25 cellular contexts compared by ENCODE assay signal in genomic region chr11:23405350-23405937, GRCh38.
"Had no signal": no experiment of that assay in that cellular context is flagged by ENCODE, and none has a peak within 500 bp of the region (broad histone marks: within the 10 kb centered on the region; RNA-seq: fewer than 3 reads in every experiment).

No MANE protein-coding gene starts in this region.

- H3K36me3 ChIP-seq: pancreas, prostate gland, thyroid gland had no signal

- ATAC-seq: activated CD8-positive, alpha-beta memory T cell treated with anti-CD3 and anti-CD28 coated beads, Interleukin-2, amount 10 ng/mL, durations not matched to agents 7 days and 5 days; activated CD8-positive, alpha-beta T cell treated with anti-CD3 and anti-CD28 coated beads, Interleukin-2, amount 10 ng/mL, durations not matched to agents 7 days and 5 days; activated naive CD8-positive, alpha-beta T cell treated with anti-CD3 and anti-CD28 coated beads, Interleukin-2, amount 50 U/mL, for 24 hours; esophagus mucosa; pancreas; T-helper 17 cell had no signal

- H3K4me1 Mint-ChIP-seq: activated CD8-positive, alpha-beta memory T cell treated with anti-CD3 and anti-CD28 coated beads, Interleukin-2, amount 10 ng/mL, durations not matched to agents 7 days and 5 days; activated naive CD4-positive, alpha-beta T cell treated with anti-CD3 and anti-CD28 coated beads, Interleukin-2, amount 50 U/mL, for 24 hours; activated naive CD8-positive, alpha-beta T cell treated with anti-CD3 and anti-CD28 coated beads, Interleukin-2, amount 50 U/mL, for 24 hours; endodermal cell; nephron progenitor cell; T-helper 17 cell; WTC11 had no signal

- H3K9me3 ChIP-seq: pancreas, prostate gland, SK-N-SH, thyroid gland had no signal

- DNase-seq: activated CD4-positive, alpha-beta T cell treated with anti-CD3 and anti-CD28 coated beads for 1 hour; activated CD8-positive, alpha-beta T cell treated with anti-CD3 and anti-CD28 coated beads, Interleukin-2, amount 10 ng/mL, durations not matched to agents 7 days and 5 days; activated naive CD8-positive, alpha-beta T cell treated with anti-CD3 and anti-CD28 coated beads, Interleukin-2, amount 50 U/mL, for 24 hours; activated T-cell treated with anti-CD3 and anti-CD28 coated beads, Interleukin-2, amount 50 U/mL, for 48 hours; cerebellar nuclear complex; foreskin fibroblast; head of caudate nucleus; hippocampal formation; nephron progenitor cell; retina; SK-N-SH; substantia nigra; SW 1271; T-helper 17 cell; T1000; thyroid gland had no signal

- H3K4me1 ChIP-seq: pancreas, prostate gland, thyroid gland had no signal

- H3K27ac ChIP-seq: pancreas, prostate gland, thyroid gland had no signal

- H3K4me3 ChIP-seq: pancreas, prostate gland, thyroid gland had no signal

- H3K27me3 Mint-ChIP-seq: activated CD8-positive, alpha-beta memory T cell treated with anti-CD3 and anti-CD28 coated beads, Interleukin-2, amount 10 ng/mL, durations not matched to agents 7 days and 5 days; activated naive CD4-positive, alpha-beta T cell treated with anti-CD3 and anti-CD28 coated beads, Interleukin-2, amount 50 U/mL, for 24 hours; activated naive CD8-positive, alpha-beta T cell treated with anti-CD3 and anti-CD28 coated beads, Interleukin-2, amount 50 U/mL, for 24 hours; stimulated activated naive CD8-positive, alpha-beta T cell treated with anti-CD3 and anti-CD28 coated beads, Interleukin-15, Interleukin-2, amounts not matched to agents 100 ng/mL and 50 ng/mL, for 24 hours; T-helper 17 cell had no signal

- H3K4me3 Mint-ChIP-seq: activated CD8-positive, alpha-beta memory T cell treated with anti-CD3 and anti-CD28 coated beads, Interleukin-2, amount 10 ng/mL, durations not matched to agents 7 days and 5 days; activated CD8-positive, alpha-beta T cell treated with anti-CD3 and anti-CD28 coated beads, Interleukin-2, amount 10 ng/mL, durations not matched to agents 7 days and 5 days; activated naive CD4-positive, alpha-beta T cell treated with anti-CD3 and anti-CD28 coated beads, Interleukin-2, amount 50 U/mL, for 24 hours; activated naive CD8-positive, alpha-beta T cell treated with anti-CD3 and anti-CD28 coated beads, Interleukin-2, amount 50 U/mL, for 24 hours; endodermal cell; nephron progenitor cell; stimulated activated naive CD8-positive, alpha-beta T cell treated with anti-CD3 and anti-CD28 coated beads, Interleukin-15, Interleukin-2, amounts not matched to agents 100 ng/mL and 50 ng/mL, for 24 hours; T-helper 17 cell; WTC11 had no signal

- H3K27ac Mint-ChIP-seq: activated CD8-positive, alpha-beta memory T cell treated with anti-CD3 and anti-CD28 coated beads, Interleukin-2, amount 10 ng/mL, durations not matched to agents 7 days and 5 days; activated CD8-positive, alpha-beta T cell treated with anti-CD3 and anti-CD28 coated beads, Interleukin-2, amount 10 ng/mL, durations not matched to agents 7 days and 5 days; activated naive CD4-positive, alpha-beta T cell treated with anti-CD3 and anti-CD28 coated beads, Interleukin-2, amount 50 U/mL, for 24 hours; activated naive CD8-positive, alpha-beta T cell treated with anti-CD3 and anti-CD28 coated beads, Interleukin-2, amount 50 U/mL, for 24 hours; activated T-helper 2 cell treated with anti-CD3 and anti-CD28 coated beads, Interferon-gamma antibody, Interleukin-2, Interleukin-4, amounts not matched to agents 10 μg/mL and 5 μg/mL and 100 μg/mL, durations not matched to agents 14 hours and 24 hours and 36 hours; endodermal cell; nephron progenitor cell; stimulated activated naive CD8-positive, alpha-beta T cell treated with anti-CD3 and anti-CD28 coated beads, Interleukin-15, Interleukin-2, amounts not matched to agents 100 ng/mL and 50 ng/mL, for 24 hours; T-helper 17 cell; WTC11 had no signal

- H3K36me3 Mint-ChIP-seq: activated CD8-positive, alpha-beta memory T cell treated with anti-CD3 and anti-CD28 coated beads, Interleukin-2, amount 10 ng/mL, durations not matched to agents 7 days and 5 days; activated naive CD4-positive, alpha-beta T cell treated with anti-CD3 and anti-CD28 coated beads, Interleukin-2, amount 50 U/mL, for 24 hours had no signal

- H3K27me3 ChIP-seq: pancreas, thyroid gland had no signal
